1 cellular context compared by ENCODE assay signal in genomic region chr1:91872560-91873081, GRCh38.
TF ChIP-seq lines count a peak whose summit lies in the region.

No MANE protein-coding gene starts in this region.

TF ChIP-seq in HepG2, 621 proteins besides CTCF, POLR2A, EP300 and RAD21 (continued from another document and continues in another):
- TF ChIP-seq SETDB1 (CRISPR knock-in tag; IDR thresholded peaks at IDR 0.05; ENCODE audit: borderline replicate concordance) (no peak), PPARG (CRISPR knock-in tag; conservative IDR thresholded peaks at IDR 0.05) (peak; percentile 95), MAZ (IDR thresholded peaks at IDR 0.05; ENCODE audit: borderline replicate concordance, low read depth, low read length) (no peak), MAZ (CRISPR knock-in tag; IDR thresholded peaks at IDR 0.05; ENCODE audit: low read depth) (no peak), ZNF33B (CRISPR knock-in tag; IDR thresholded peaks at IDR 0.05) (no peak), ZMYM3 (CRISPR knock-in tag; IDR thresholded peaks at IDR 0.05) (peak; percentile 65), CHD2 (IDR thresholded peaks at IDR 0.05; ENCODE audit: low read depth, low read length) (no peak), ZNF691 (CRISPR knock-in tag; IDR thresholded peaks at IDR 0.05; ENCODE audit: borderline replicate concordance, low read depth) (no peak), ELF3 (CRISPR knock-in tag; IDR thresholded peaks at IDR 0.05) (peak; percentile 36; the same call in 1 of the 2 replicates), FOXA1 (IDR thresholded peaks at IDR 0.05) (no peak), FOXA1 (CRISPR knock-in tag; IDR thresholded peaks at IDR 0.05) (peak; percentile 55; the same call in 1 of the 2 replicates), ZNF451 (CRISPR knock-in tag; IDR thresholded peaks at IDR 0.05) (no peak), PATZ1 (CRISPR knock-in tag; IDR thresholded peaks at IDR 0.05) (peak; percentile 32), DDIT3 (CRISPR knock-in tag; IDR thresholded peaks at IDR 0.05) (no peak), SALL1 (CRISPR knock-in tag; IDR thresholded peaks at IDR 0.05) (peak; percentile 61), E2F2 (CRISPR knock-in tag; IDR thresholded peaks at IDR 0.05; ENCODE audit: borderline replicate concordance) (no peak), DZIP1 (CRISPR knock-in tag; IDR thresholded peaks at IDR 0.05) (no peak), SMARCC2 (IDR thresholded peaks at IDR 0.05) (no peak), FOSL1 (CRISPR knock-in tag; IDR thresholded peaks at IDR 0.05; ENCODE audit: borderline replicate concordance) (no peak), E2F1 (CRISPR knock-in tag; IDR thresholded peaks at IDR 0.05) (no peak), CBFB (CRISPR knock-in tag; IDR thresholded peaks at IDR 0.05) (peak; percentile 88; the same call in 1 of the 2 replicates), GATAD2A (CRISPR knock-in tag; IDR thresholded peaks at IDR 0.05) (peak; percentile 71), JUN (CRISPR knock-in tag; IDR thresholded peaks at IDR 0.05) (no peak), PAXIP1 (CRISPR knock-in tag; conservative IDR thresholded peaks at IDR 0.05) (peak; percentile 80), AHDC1 (CRISPR knock-in tag; IDR thresholded peaks at IDR 0.05; ENCODE audit: borderline replicate concordance) (peak; percentile 57; the same call in 1 of the 2 replicates), ZSCAN21 (CRISPR knock-in tag; IDR thresholded peaks at IDR 0.05; ENCODE audit: borderline replicate concordance) (no peak), NR2F2 (IDR thresholded peaks at IDR 0.05; ENCODE audit: borderline replicate concordance, low read depth) (peak; percentile 75), HOMEZ (CRISPR knock-in tag; IDR thresholded peaks at IDR 0.05; ENCODE audit: low read depth) (no peak), ATF2 (CRISPR knock-in tag; IDR thresholded peaks at IDR 0.05) (0 out of 2 replicates have a peak, but pooled peaks have one; percentile 16), ZNF770 (CRISPR knock-in tag; IDR thresholded peaks at IDR 0.05) (peak; percentile 32; the same call in 1 of the 2 replicates), RARA (CRISPR knock-in tag; IDR thresholded peaks at IDR 0.05) (peak; percentile 21; the same call in 1 of the 2 replicates), HNRNPUL1 (IDR thresholded peaks at IDR 0.05; ENCODE audit: low read depth, low read length) (no peak), NR2F1 (CRISPR knock-in tag; IDR thresholded peaks at IDR 0.05) (peak; percentile 56 to 81; a peak in 3 of 4 replicates), CC2D1A (CRISPR knock-in tag; IDR thresholded peaks at IDR 0.05) (no peak)
